ENCODE assay signal across 7 cellular contexts in genomic region chr16:1941924-1942809, GRCh38. TPM values are rescaled to one million over a fixed set of nuclear protein-coding genes. Genes with fewer than 3 reads are reported as not detected.
DNase-seq lines count a peak whose midpoint lies in the region.
"Had no signal": no experiment of that assay in that cellular context is flagged by ENCODE, and none has a peak within 500 bp of the region (broad histone marks: within the 10 kb centered on the region; RNA-seq: fewer than 3 reads in every experiment).

No MANE protein-coding gene starts in this region.

- no peaks in the 10 kb centered on the region for H3K9me3 ChIP-seq in iPS-18c (ENCODE audit: control insufficient read depth, insufficient read depth, low read length)

- in situ Hi-C loops in Caki2 (cut with HindIII; ENCODE audit: low pct_unique_long_range_greater_than_20kb, low sequenced_read_pairs) = no loop called here

- DNase-seq in Caki2 (ENCODE audit: low read depth) = peak; percentile 59
- peak; percentile 89 for DNase-seq in SKM-1 treated with dmso at 0.1 percent for 144 hours (lab: John Stamatoyannopoulos, UW; ENCODE audit: unreplicated experiment)
- DNase-seq in NCI-H2029 treated with DMSO at 0.1 percent for 48 hours (lab: John Stamatoyannopoulos, UW) = no peak
- no peak for DNase-seq in amygdala (lab: John Stamatoyannopoulos, UW)
- DNase-seq in NCI-H2081 (lab: John Stamatoyannopoulos, UW) = no peak

- H3K4me3 ChIP-seq in iPS-18c (ENCODE audit: insufficient read depth, low read depth, low read length) = peak overlapping the region; percentile 94

RNA-seq across cellular contexts. Expression of gene MSRB1, which starts 0.8 kb away (rescaled TPM):
- total RNA-seq in Caki2 (2014; rRNA removed; shearing (Covaris generic); ENCODE audit: low replicate concordance) = 275 and 288 TPM in 2 replicates

RNA-seq across cellular contexts. Expression of gene RPL3L, which starts 12.3 kb away (rescaled TPM):
- total RNA-seq in Caki2 (2014; rRNA removed; shearing (Covaris generic); ENCODE audit: low replicate concordance) = not detected in 2 replicates
- total RNA-seq: NCI-H460 had no signal

RNA-seq across cellular contexts. Expression of gene NDUFB10, which starts 17.2 kb away (rescaled TPM):
- total RNA-seq in Caki2 (2014; rRNA removed; shearing (Covaris generic); ENCODE audit: low replicate concordance) = 527 and 683 TPM in 2 replicates

RNA-seq across cellular contexts. Expression of gene RPS2, which starts 22.5 kb away (rescaled TPM):
- 7,960 and 10,766 TPM in 2 replicates for total RNA-seq in Caki2 (2014; rRNA removed; shearing (Covaris generic); ENCODE audit: low replicate concordance)

RNA-seq across cellular contexts. Expression of gene HS3ST6, which starts 24.0 kb away (rescaled TPM):
- not detected in 2 replicates for total RNA-seq in Caki2 (2014; rRNA removed; shearing (Covaris generic); ENCODE audit: low replicate concordance)

Comparison
In these comparisons a context has a peak if more than half of its experiments do, and no peak if none do; other contexts are left out.
1. DNase-seq: peak in Caki2 (single experiment) and SKM-1 treated with dmso at 0.1 percent for 144 hours (single experiment); none in NCI-H2029 treated with DMSO at 0.1 percent for 48 hours (single experiment), amygdala (0 of 56) and NCI-H2081 (0 of 2).